Comparison of ENCODE assay signal across 16 cellular contexts in genomic region chr7:159091041-159091440, GRCh38. TPM values are rescaled to one million over a fixed set of nuclear protein-coding genes. Genes with fewer than 3 reads are reported as not detected.
"Had no signal": no experiment of that assay in that cellular context is flagged by ENCODE, and none has a peak within 500 bp of the region (broad histone marks: within the 10 kb centered on the region; RNA-seq: fewer than 3 reads in every experiment).

No MANE protein-coding gene starts in this region.

- H3K36me3 ChIP-seq: brain microvascular endothelial cell, lower lobe of right lung, SJSA1, transverse colon had no signal

- H3K27ac ChIP-seq: brain microvascular endothelial cell, foreskin keratinocyte, lower lobe of right lung, pancreas, SJSA1, transverse colon had no signal

- DNase-seq: activated CD4-positive, alpha-beta T cell treated with anti-CD3 and anti-CD28 coated beads, Interleukin-2, amount 50 U/mL, for 1 hour; activated naive CD8-positive, alpha-beta T cell treated with anti-CD3 and anti-CD28 coated beads for 36 hours; brain microvascular endothelial cell; cerebellar nuclear complex; effector memory CD4-positive, alpha-beta T cell; foreskin keratinocyte; lower lobe of right lung; midbrain; stimulated activated CD4-positive, alpha-beta T cell treated with anti-CD3 and anti-CD28 coated beads, Interleukin-1b, Interleukin-23, amount 100 ng/mL, for 48 hours had no signal

- ATAC-seq: foreskin keratinocyte, lower lobe of right lung, pancreas, sciatic nerve had no signal

- H3K9me3 Mint-ChIP-seq: activated naive CD8-positive, alpha-beta T cell treated with anti-CD3 and anti-CD28 coated beads for 36 hours; dendritic cell treated with granulocyte-macrophage colony-stimulating factor and Interleukin-4, amounts not matched to agents 40 ng/mL and 50 ng/mL, for 4 days; neural crest cell had no signal

- H3K9me3 ChIP-seq: lower lobe of right lung, pancreas, SJSA1, transverse colon had no signal

- H3K4me3 Mint-ChIP-seq: activated naive CD8-positive, alpha-beta T cell treated with anti-CD3 and anti-CD28 coated beads for 36 hours; dendritic cell treated with granulocyte-macrophage colony-stimulating factor and Interleukin-4, amounts not matched to agents 40 ng/mL and 50 ng/mL, for 4 days; neural crest cell had no signal

- H3K4me3 ChIP-seq: lower lobe of right lung, pancreas, SJSA1, transverse colon had no signal

- H3K4me1 Mint-ChIP-seq: activated naive CD8-positive, alpha-beta T cell treated with anti-CD3 and anti-CD28 coated beads for 36 hours; neural crest cell had no signal

- H3K27ac Mint-ChIP-seq: activated naive CD8-positive, alpha-beta T cell treated with anti-CD3 and anti-CD28 coated beads for 36 hours; dendritic cell treated with granulocyte-macrophage colony-stimulating factor and Interleukin-4, amounts not matched to agents 40 ng/mL and 50 ng/mL, for 4 days had no signal

- H3K4me1 ChIP-seq: foreskin keratinocyte, lower lobe of right lung, pancreas, SJSA1, transverse colon had no signal

- H3K27me3 ChIP-seq: brain microvascular endothelial cell, foreskin keratinocyte, pancreas, SJSA1, transverse colon had no signal

- H3K36me3 Mint-ChIP-seq: activated naive CD8-positive, alpha-beta T cell treated with anti-CD3 and anti-CD28 coated beads for 36 hours had no signal

- H3K27me3 Mint-ChIP-seq: dendritic cell treated with granulocyte-macrophage colony-stimulating factor and Interleukin-4, amounts not matched to agents 40 ng/mL and 50 ng/mL, for 4 days had no signal

RNA-seq across cellular contexts. Expression of gene VIPR2, which starts 53.6 kb away (rescaled TPM):
- total RNA-seq: activated naive CD8-positive, alpha-beta T cell treated with anti-CD3 and anti-CD28 coated beads for 36 hours; foreskin keratinocyte; myocyte; SJSA1 had no signal
- polyA plus RNA-seq: foreskin keratinocyte had no signal
